8 cellular contexts compared by ENCODE assay signal in the genomic region with DNA sequence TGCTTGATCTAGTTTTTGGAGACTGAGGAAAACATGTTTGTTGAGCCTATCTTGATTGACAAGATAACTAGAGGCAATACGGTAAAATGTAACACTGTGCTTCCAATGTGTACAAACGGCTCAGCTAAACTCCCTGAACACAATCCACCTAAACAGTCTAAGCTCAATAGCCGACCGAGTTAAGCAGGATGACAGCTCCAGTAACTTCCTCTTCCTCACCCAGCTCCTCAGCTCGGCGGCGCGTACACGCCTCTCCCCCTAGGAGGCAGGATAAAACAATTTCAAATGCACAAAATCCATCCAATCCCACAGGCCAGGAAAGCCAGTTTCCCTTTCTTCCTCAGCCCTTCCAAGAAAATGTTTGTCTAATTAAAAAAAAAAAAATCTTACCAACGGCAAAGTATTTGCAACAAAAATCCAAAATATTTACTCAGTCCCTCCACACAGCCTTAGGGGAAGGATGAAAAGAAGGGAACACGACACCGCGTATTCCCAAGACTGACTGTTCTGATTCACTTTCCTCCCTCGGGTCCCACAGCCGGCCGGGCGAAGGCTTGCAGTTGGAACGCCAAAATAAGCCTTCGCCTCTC. TPM values are rescaled to one million over a fixed set of nuclear protein-coding genes. Genes with fewer than 3 reads are reported as not detected.
DNase-seq lines count a peak whose midpoint lies in the region; ATAC-seq and TF ChIP-seq lines count a peak whose summit lies in the region.

No MANE protein-coding gene starts in this region.

- no peak for TF ChIP-seq EP300 in ovary (IDR thresholded peaks at IDR 0.05)

- TF ChIP-seq CTCF in NB4 (IDR thresholded peaks at IDR 0.05; ENCODE audit: low read depth, low read length) (peak; percentile 47), cardiac muscle cell (IDR thresholded peaks at IDR 0.05; ENCODE audit: low read depth, low read length) (peak; percentile 63), ovary (IDR thresholded peaks at IDR 0.05) (peak; percentile 29 to 60 (median 32))

- H3K27me3 ChIP-seq in GM23248 (replicated peaks; ENCODE audit: insufficient read depth), result no peaks in the 10 kb centered on the region
- no peaks in the 10 kb centered on the region for H3K27me3 ChIP-seq in cardiac muscle cell
- no peaks in the 10 kb centered on the region for H3K27me3 ChIP-seq in ovary

- DNase-seq in DMS153 (lab: John Stamatoyannopoulos, UW), result peak; percentile 82
- peak; percentile 92 for DNase-seq in GM23248
- peak; percentile 91 for DNase-seq in NB4 (ENCODE audit: low read depth)
- peak; percentile 76 for DNase-seq in SK-N-DZ (ENCODE audit: low spot score)
- peak; percentile 58 for DNase-seq in amniotic stem cell (lab: John Stamatoyannopoulos, UW)
- DNase-seq in cardiac muscle cell (ENCODE audit: low read depth in 1 of 2, low spot score in 1 of 2), result peak; percentile 73 to 87
- peak; percentile 64 to 76 (median 69) for DNase-seq in ovary

- no peaks in the 10 kb centered on the region for H3K9me3 ChIP-seq in GM23248 (ENCODE audit: low read depth)
- H3K9me3 ChIP-seq in cardiac muscle cell (ENCODE audit: low read depth), result no peaks in the 10 kb centered on the region
- H3K9me3 ChIP-seq in ovary, result no peaks in the 10 kb centered on the region

- H3K4me1 ChIP-seq in GM23248 (ENCODE audit: insufficient read depth) (0 out of 2 replicates have a peak, but pooled peaks cover 19% of the 10 kb centered on the region), cardiac muscle cell (ENCODE audit: low read depth) (peaks cover 5% of the 10 kb centered on the region), ovary (ENCODE audit: insufficient read depth) (peaks cover 9% of the 10 kb centered on the region)

- peak overlapping the region; percentile 93 for H3K9ac ChIP-seq in GM23248

- intact Hi-C loops in ovary (cut with DNase I), result loop anchor here in 1 of 4 donors (2.0 kb wide), 1 partner anchor 45 kb away; the partner anchor contains the start of gene MRPL1

- peak overlapping the region; percentile 99 for H3K4me2 ChIP-seq in GM23248 (ENCODE audit: unreplicated experiment)

- H3K9me2 ChIP-seq in GM23248 (ENCODE audit: insufficient read depth), result no peaks in the 10 kb centered on the region

- ATAC-seq in HG03280 (IDR thresholded peaks at IDR 0.05; ENCODE audit: unreplicated experiment), result no peak

- H3K79me2 ChIP-seq in GM23248 (ENCODE audit: insufficient read depth), result peaks cover 48% of the 10 kb centered on the region

- peak overlapping the region; percentile 93 for H3K4me3 ChIP-seq in GM23248
- peak overlapping the region; percentile 79 for H3K4me3 ChIP-seq in NB4 (ENCODE audit: low read depth, low read length)
- peak overlapping the region; percentile 72 for H3K4me3 ChIP-seq in cardiac muscle cell
- H3K4me3 ChIP-seq in ovary, result peak overlapping the region; percentile 90

- H3F3A ChIP-seq in GM23248 (ENCODE audit: insufficient read depth), result peaks cover 26% of the 10 kb centered on the region

- peak overlapping the region; percentile 87 for H2AFZ ChIP-seq in GM23248

- WGBS in GM23248 (ENCODE audit: low coverage in 1 of 2, low lambda C conversion rate in 2 of 2, missing lambda C conversion rate in 2 of 2), 2 experiments, result 1 to 2% methylated on average over 19 of the region's 19 CpGs
- 0% methylated on average over 19 of the region's 19 CpGs for WGBS in ovary, 3 donors

- H4K20me1 ChIP-seq in GM23248 (ENCODE audit: insufficient read depth), result peaks cover 6% of the 10 kb centered on the region

- TF ChIP-seq POLR2A in NB4 (IDR thresholded peaks at IDR 0.05; ENCODE audit: extremely low read depth, insufficient read length) (no peak), ovary (IDR thresholded peaks at IDR 0.05) (no peak)

- in situ Hi-C loops in GM23248 (cut with MboI), result no loop called here

- H3K36me3 ChIP-seq in GM23248 (ENCODE audit: low read depth), result no peaks in the 10 kb centered on the region
- H3K36me3 ChIP-seq in cardiac muscle cell, result no peaks in the 10 kb centered on the region
- H3K36me3 ChIP-seq in ovary, result no peaks in the 10 kb centered on the region

- peak overlapping the region; percentile 88 for H3K27ac ChIP-seq in GM23248
- H3K27ac ChIP-seq in cardiac muscle cell, result peak overlapping the region; percentile 90
- H3K27ac ChIP-seq in ovary, result peak overlapping the region; percentile 98

RNA-seq across cellular contexts. Expression of gene CNOT6L, which starts 1.0 kb away (rescaled TPM):
- total RNA-seq in GM23248 (2014; rRNA removed; shearing (Covaris generic)), result 9.2 and 11.1 TPM in 2 replicates
- polyA plus RNA-seq in GM23248 (2016; fragmentation: Nextera tagmentation; extraction: Ambion mirVana) (6.5 and 7.5 TPM in 2 replicates), cardiac muscle cell (6.5 and 7.4 TPM in 2 replicates), ovary (10 to 100 TPM in 1 of 2 donors, 1 to 10 TPM in 1; 7.7 to 20.0 TPM)
- polyA plus RNA-seq in SK-N-DZ (2014; cell fraction: cytosol; rRNA removed), result 4.2 and 5.5 TPM in 2 replicates
- polyA plus RNA-seq in SK-N-DZ (2014; cell fraction: nucleus; rRNA removed), result 3.8 and 4.0 TPM in 2 replicates
- total RNA-seq in cardiac muscle cell (6.4 and 10.6 TPM in 2 replicates), ovary (10 to 100 TPM; 16.1 to 58.6 (median 48.6) TPM)

RNA-seq across cellular contexts. Expression of gene MRPL1, which starts 44.5 kb away (rescaled TPM):
- total RNA-seq in GM23248 (2014; rRNA removed; shearing (Covaris generic)), result 18.0 and 21.7 TPM in 2 replicates
- 21.5 and 23.2 TPM in 2 replicates for polyA plus RNA-seq in GM23248 (2016; fragmentation: Nextera tagmentation; extraction: Ambion mirVana)
- 42.1 and 47.3 TPM in 2 replicates for polyA plus RNA-seq in SK-N-DZ (2014; cell fraction: cytosol; rRNA removed)
- polyA plus RNA-seq in SK-N-DZ (2014; cell fraction: nucleus; rRNA removed), result 22.8 and 24.7 TPM in 2 replicates
- 18.2 and 21.2 TPM in 2 replicates for total RNA-seq in cardiac muscle cell
- polyA plus RNA-seq in cardiac muscle cell, result 17.1 and 30.9 TPM in 2 replicates
- total RNA-seq in ovary, result 10 to 100 TPM; 22.1 to 31.4 (median 25.4) TPM
- 10 to 100 TPM; 14.5 to 21.3 TPM for polyA plus RNA-seq in ovary
